8 cellular contexts compared by ENCODE assay signal in genomic region chr5:179060116-179061008, GRCh38. TPM values are rescaled to one million over a fixed set of nuclear protein-coding genes. Genes with fewer than 3 reads are reported as not detected.
DNase-seq lines count a peak whose midpoint lies in the region; ATAC-seq and TF ChIP-seq lines count a peak whose summit lies in the region.

Gene ZNF354C (plus strand): TSS chr5:179060373. CDS start chr5:179062069, 1,696 bp downstream.

- H3K79me2 ChIP-seq in ACC112 (ENCODE audit: control insufficient read depth, insufficient read depth, low read length, unreplicated experiment): peaks cover 26% of the 10 kb centered on the region

- H2BK12ac ChIP-seq in mesenchymal stem cell (ENCODE audit: low read length in 2 of 2): no peak within 1 kb of the TSS

- DNase-seq in NCI-H2227 treated with DMSO at 0.1 percent for 48 hours (lab: John Stamatoyannopoulos, UW): peak; percentile 52
- peak; percentile 82 for DNase-seq in activated T-cell treated with anti-CD3 and anti-CD28 coated beads for 1 hour (ENCODE audit: low read depth)
- DNase-seq in endodermal cell: peak; percentile 97
- peak; percentile 85 for DNase-seq in mesenchymal stem cell
- peak; percentile 57 to 72 (median 72) for DNase-seq in stimulated activated CD4-positive, alpha-beta T cell treated with anti-CD3 and anti-CD28 coated beads, TNF-alpha, amount 100 ng/mL, for 1 hour (ENCODE audit: low read depth in 3 of 3, low spot score in 1 of 3)
- no peak for DNase-seq in NCI-H1694 treated with DMSO at 0.1 percent for 48 hours (lab: John Stamatoyannopoulos, UW)

- H3K4me1 ChIP-seq in ACC112 (ENCODE audit: control insufficient read depth, insufficient read depth, low read length, unreplicated experiment) (peaks cover 7% of the 10 kb centered on the region), endodermal cell (ENCODE audit: control insufficient read depth, insufficient read depth, low read length) (no peaks in the 10 kb centered on the region), mesenchymal stem cell (ENCODE audit: control insufficient read depth, insufficient read depth, low read depth, low read length) (peaks cover 2% of the 10 kb centered on the region)

- no peak within 1 kb of the TSS for H2BK5ac ChIP-seq in mesenchymal stem cell (ENCODE audit: low read depth, low read length, poor library complexity, severe bottlenecking)

- H3K79me1 ChIP-seq in mesenchymal stem cell (replicated peaks; ENCODE audit: low read length, poor library complexity, severe bottlenecking): peaks cover 7% of the 10 kb centered on the region

- peaks cover 79% of the 10 kb centered on the region for H3K9me3 Mint-ChIP-seq in endodermal cell

- peak within 1 kb of the TSS; percentile 50 to 79 for H3K18ac ChIP-seq in mesenchymal stem cell (ENCODE audit: low read depth in 1 of 2, low read length in 2 of 2)

- H3K4me3 Mint-ChIP-seq in endodermal cell: peak within 1 kb of the TSS; percentile 63

- no peak within 1 kb of the TSS for H3K27ac Mint-ChIP-seq in endodermal cell

- H3K27ac ChIP-seq in ACC112 (ENCODE audit: low read depth, low read length) (no peak within 1 kb of the TSS), endodermal cell (ENCODE audit: low read depth, low read length) (no peak within 1 kb of the TSS), mesenchymal stem cell (ENCODE audit: low read length, poor library complexity, severe bottlenecking) (no peak within 1 kb of the TSS)

- peaks cover 33% of the 10 kb centered on the region for H3K36me3 Mint-ChIP-seq in endodermal cell (ENCODE audit: low read depth)

- peak within 1 kb of the TSS; percentile 42 for H3K4me2 ChIP-seq in mesenchymal stem cell (ENCODE audit: low read length, poor library complexity, severe bottlenecking)

- WGBS in endodermal cell (ENCODE audit: insufficient coverage in 1 of 2, insufficient read length in 1 of 2), 2 experiments: 41 to 63% methylated on average over 46 to 81 of the region's 81 CpGs
- WGBS in mesenchymal stem cell: 43% methylated on average over 78 of the region's 81 CpGs

- H3K9me3 ChIP-seq in endodermal cell (ENCODE audit: control insufficient read depth, low read length) (peaks cover 54% of the 10 kb centered on the region), mesenchymal stem cell (ENCODE audit: control insufficient read depth, low read length) (peaks cover 26% of the 10 kb centered on the region)

- ATAC-seq in GM21515 (IDR thresholded peaks at IDR 0.05; ENCODE audit: unreplicated experiment): peak; percentile 85

- H3K4me3 ChIP-seq in ACC112 (ENCODE audit: low read depth, low read length): peak within 1 kb of the TSS; percentile 81
- peak within 1 kb of the TSS; percentile 83 for H3K4me3 ChIP-seq in endodermal cell (ENCODE audit: low read length)
- peak within 1 kb of the TSS; percentile 53 to 84 for H3K4me3 ChIP-seq in mesenchymal stem cell (ENCODE audit: insufficient read depth in 1 of 2, low read depth in 1 of 2, low read length in 2 of 2)

- H4K8ac ChIP-seq in mesenchymal stem cell (ENCODE audit: low read length): peak within 1 kb of the TSS; percentile 94

- peak within 1 kb of the TSS; percentile 61 for H2BK120ac ChIP-seq in mesenchymal stem cell (ENCODE audit: low read depth, low read length)

- no peak for TF ChIP-seq CTCF in endodermal cell (conservative IDR thresholded peaks at IDR 0.05)

- peaks cover 16% of the 10 kb centered on the region for H3K27me3 ChIP-seq in ACC112 (ENCODE audit: insufficient read depth, low read length)
- H3K27me3 ChIP-seq in endodermal cell (ENCODE audit: control insufficient read depth, insufficient read depth, low read length, poor library complexity, severe bottlenecking): no peaks in the 10 kb centered on the region
- H3K27me3 ChIP-seq in mesenchymal stem cell (ENCODE audit: control insufficient read depth in 1 of 2, insufficient read depth in 1 of 2, low read length in 2 of 2): no peaks in the 10 kb centered on the region

- H3K36me3 ChIP-seq in ACC112 (ENCODE audit: insufficient read depth, low read length) (peaks cover 37% of the 10 kb centered on the region), endodermal cell (ENCODE audit: control insufficient read depth, insufficient read depth, low read length) (peaks cover 4% of the 10 kb centered on the region), mesenchymal stem cell (ENCODE audit: control insufficient read depth in 1 of 2, insufficient read depth in 2 of 2, low read depth in 1 of 2, low read length in 2 of 2) (peaks cover 9 to 34% of the 10 kb centered on the region in 2 experiments)

- H2AK5ac ChIP-seq in mesenchymal stem cell (ENCODE audit: low read length, severe bottlenecking): no peak within 1 kb of the TSS

- H4K91ac ChIP-seq in mesenchymal stem cell (ENCODE audit: low read length): peak within 1 kb of the TSS; percentile 93

- H2AFZ ChIP-seq in ACC112 (ENCODE audit: low read length, unreplicated experiment) (peak within 1 kb of the TSS; percentile 90), mesenchymal stem cell (ENCODE audit: low read depth, low read length) (peak within 1 kb of the TSS; percentile 60)

- peak within 1 kb of the TSS; percentile 63 to 81 for H3K4ac ChIP-seq in mesenchymal stem cell (ENCODE audit: low read depth in 1 of 2, low read length in 2 of 2)

- H3K14ac ChIP-seq in mesenchymal stem cell (ENCODE audit: low read length in 2 of 2): no peak within 1 kb of the TSS

- H3K27me3 Mint-ChIP-seq in endodermal cell (ENCODE audit: insufficient read depth): peaks cover 15% of the 10 kb centered on the region

- no peak within 1 kb of the TSS for H3K23ac ChIP-seq in mesenchymal stem cell (ENCODE audit: low read length in 2 of 2)

- H3K4me1 Mint-ChIP-seq in endodermal cell: no peaks in the 10 kb centered on the region

- H3K9ac ChIP-seq in endodermal cell (ENCODE audit: extremely low read depth, low read length, poor library complexity, severe bottlenecking): peak within 1 kb of the TSS; percentile 23
- peak within 1 kb of the TSS; percentile 87 for H3K9ac ChIP-seq in mesenchymal stem cell (ENCODE audit: low read length)

- H2BK15ac ChIP-seq in mesenchymal stem cell (ENCODE audit: low read depth, poor library complexity, severe bottlenecking): no peak within 1 kb of the TSS

RNA-seq across cellular contexts. Expression of gene ZNF354C, which starts in this region (rescaled TPM):
- total RNA-seq in endodermal cell: 1 to 10 TPM; 3.4 to 4.8 TPM
- 6.2 TPM for polyA plus RNA-seq in endodermal cell (2013, experiment 1 of 2)
- polyA plus RNA-seq in endodermal cell (2013, experiment 2 of 2): 5.9 TPM
- 1.8 TPM for polyA plus RNA-seq in mesenchymal stem cell (2013, experiment 1 of 2)
- 1.8 TPM for polyA plus RNA-seq in mesenchymal stem cell (2013, experiment 2 of 2)
